24 cellular contexts compared by ENCODE assay signal in genomic region chr11:30414283-30414682, GRCh38.
"Had no signal": no experiment of that assay in that cellular context is flagged by ENCODE, and none has a peak within 500 bp of the region (broad histone marks: within the 10 kb centered on the region; RNA-seq: fewer than 3 reads in every experiment).

No MANE protein-coding gene starts in this region.

- H3K4me3 ChIP-seq: SJSA1 had no signal

- H3K9me3 ChIP-seq: SJSA1, SK-N-SH had no signal

- H3K36me3 ChIP-seq: SJSA1 had no signal

- H3K4me3 Mint-ChIP-seq: T-cell had no signal

- H3K9me2 ChIP-seq: SK-N-SH had no signal

- H3K9ac ChIP-seq: SK-N-SH had no signal

- H3K27ac Mint-ChIP-seq: T-cell had no signal

- H3K9me3 Mint-ChIP-seq: T-cell had no signal

- H3K4me1 ChIP-seq: SJSA1 had no signal

- DNase-seq: KBM-7, MV-4-11, NCI-H1048, NCI-H1105, NCI-H1417, NCI-H1436 treated with DMSO at 0.1 percent for 48 hours, NCI-H1694, NCI-H187 treated with DMSO at 0.1 percent for 48 hours, NCI-H2029 treated with DMSO at 0.1 percent for 48 hours, NCI-H2107, NCI-H226, NCI-H446, NCI-H510A, NCI-H524 treated with DMSO at 0.1 percent for 48 hours, NCI-H69, NCI-H774, Right ventricle myocardium superior, RPMI8226, SIG-M5, SK-N-SH, SW 1271, T-cell had no signal

- H3K27ac ChIP-seq: SJSA1 had no signal

- ATAC-seq: HepG2, T-cell had no signal

- H3K4me2 ChIP-seq: SK-N-SH had no signal

- H3K36me3 Mint-ChIP-seq: T-cell had no signal
